Comparison of ENCODE assay signal across 7 cellular contexts in the genomic region with DNA sequence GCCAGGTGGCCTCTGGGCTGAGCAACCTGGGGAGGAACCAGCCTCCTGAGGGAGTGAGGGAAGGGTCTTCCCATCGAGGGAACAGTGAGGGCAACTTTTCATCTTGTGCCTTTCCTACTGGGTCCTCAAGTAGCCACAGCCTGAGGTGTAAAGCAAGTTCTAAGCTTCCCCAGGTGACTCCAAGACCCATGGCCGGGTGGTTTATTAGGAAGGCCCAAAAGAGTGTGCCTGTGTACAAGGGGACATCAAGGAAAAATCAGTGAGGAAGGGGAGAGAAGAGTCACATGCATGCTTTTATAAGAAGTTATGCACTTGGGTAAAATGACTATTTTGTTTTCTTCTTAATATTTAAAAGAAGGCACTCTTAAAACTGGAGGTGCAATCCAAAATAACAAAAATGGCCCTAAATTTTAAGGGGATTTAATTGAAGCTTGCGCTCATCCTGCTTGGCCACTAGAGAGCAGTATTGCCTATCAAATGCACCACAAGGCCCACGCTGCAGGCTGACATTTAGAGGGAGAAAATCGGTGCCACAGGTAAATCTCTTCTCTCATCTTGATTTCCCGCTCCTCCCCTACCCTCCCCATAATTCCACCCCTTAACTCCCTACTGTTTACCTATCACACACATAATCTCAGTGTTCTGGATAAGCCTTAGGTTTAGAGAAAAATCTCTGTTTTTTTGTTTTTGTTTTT. TPM values are rescaled to one million over a fixed set of nuclear protein-coding genes. Genes with fewer than 3 reads are reported as not detected.
A peak's percentile ranks its signal among the peaks of the same experiment; 100 is the strongest.
DNase-seq lines count a peak whose midpoint lies in the region; ATAC-seq, FAIRE-seq and TF ChIP-seq lines count a peak whose summit lies in the region.

No MANE protein-coding gene starts in this region.

- DNase-seq in NOMO-1 (lab: John Stamatoyannopoulos, UW; ENCODE audit: unreplicated experiment in 2 of 2) (peak; percentile 15 to 57), left ventricle myocardium inferior (no peak), retina (peak; percentile 43)
- peak; percentile 12 for DNase-seq in activated naive CD8-positive, alpha-beta T cell treated with anti-CD3 and anti-CD28 coated beads for 36 hours

- no peaks in the 10 kb centered on the region for H3K4me1 ChIP-seq in left ventricle myocardium inferior

- H3K27ac Mint-ChIP-seq in activated naive CD8-positive, alpha-beta T cell treated with anti-CD3 and anti-CD28 coated beads for 36 hours: no peak overlapping the region

- intact Hi-C loops in left ventricle myocardium inferior (cut with micrococcal nuclease): no loop called here

- no peaks in the 10 kb centered on the region for H3K4me1 Mint-ChIP-seq in activated naive CD8-positive, alpha-beta T cell treated with anti-CD3 and anti-CD28 coated beads for 36 hours

- H3K36me3 Mint-ChIP-seq in activated naive CD8-positive, alpha-beta T cell treated with anti-CD3 and anti-CD28 coated beads for 36 hours: no peaks in the 10 kb centered on the region

- no peak overlapping the region for H3K4me3 ChIP-seq in left ventricle myocardium inferior

- H3K27me3 Mint-ChIP-seq in activated naive CD8-positive, alpha-beta T cell treated with anti-CD3 and anti-CD28 coated beads for 36 hours: no peaks in the 10 kb centered on the region

- ATAC-seq in HG02678 (IDR thresholded peaks at IDR 0.05; ENCODE audit: unreplicated experiment): peak; percentile 60
- ATAC-seq in GM19452 (IDR thresholded peaks at IDR 0.05; ENCODE audit: unreplicated experiment): no peak

- TF ChIP-seq CTCF in left ventricle myocardium inferior (IDR thresholded peaks at IDR 0.05; ENCODE audit: borderline replicate concordance): peak; percentile 82

- no peaks in the 10 kb centered on the region for H3K9me3 Mint-ChIP-seq in activated naive CD8-positive, alpha-beta T cell treated with anti-CD3 and anti-CD28 coated beads for 36 hours

- no peaks in the 10 kb centered on the region for H3K9me3 ChIP-seq in left ventricle myocardium inferior (replicated peaks)

- FAIRE-seq in G401.6 (lab: Jason Lieb, UNC): peak; percentile 96

- H3K36me3 ChIP-seq in left ventricle myocardium inferior: no peaks in the 10 kb centered on the region

- no peaks in the 10 kb centered on the region for H3K27me3 ChIP-seq in left ventricle myocardium inferior (ENCODE audit: low read depth)

- no peak overlapping the region for H3K27ac ChIP-seq in left ventricle myocardium inferior (replicated peaks)

- no peak overlapping the region for H3K4me3 Mint-ChIP-seq in activated naive CD8-positive, alpha-beta T cell treated with anti-CD3 and anti-CD28 coated beads for 36 hours

RNA-seq across cellular contexts. Expression of a gene that starts 6.7 kb away (rescaled TPM):
- not detected for total RNA-seq in activated naive CD8-positive, alpha-beta T cell treated with anti-CD3 and anti-CD28 coated beads for 36 hours
- not detected for total RNA-seq in left ventricle myocardium inferior
